ENCODE assay signal across 28 cellular contexts in genomic region chr4:162038112-162038511, GRCh38.
"Had no signal": no experiment of that assay in that cellular context is flagged by ENCODE, and none has a peak within 500 bp of the region (broad histone marks: within the 10 kb centered on the region; RNA-seq: fewer than 3 reads in every experiment).

No MANE protein-coding gene starts in this region.

- H3K4me3 Mint-ChIP-seq: natural killer cell; nephron; neural progenitor cell; stimulated activated effector memory CD8-positive, alpha-beta T cell treated with anti-CD3 and anti-CD28 coated beads, Interleukin-12 subunit alpha, Interleukin-12 subunit beta, amount 100 ng/mL, for 72 hours; stimulated activated naive B cell treated with anti-CD40 and anti-IgM and Interleukin-4, amounts not matched to agents 10 μg/mL and 1 μg/mL and 100 μg/mL, for 72 hours; stimulated activated naive CD8-positive, alpha-beta T cell treated with anti-CD3 and anti-CD28 coated beads, Interleukin-15, Interleukin-2, amounts not matched to agents 100 ng/mL and 50 ng/mL, for 24 hours had no signal

- H3K9ac ChIP-seq: neural progenitor cell, parathyroid adenoma had no signal

- DNase-seq: natural killer cell; occipital lobe; ovary; posterior cingulate gyrus; psoas muscle; right cardiac atrium; right lobe of liver; sigmoid colon; small intestine; stimulated activated CD4-positive, alpha-beta T cell treated with anti-CD3 and anti-CD28 coated beads, Interleukin-15, amount 100 ng/mL, for 24 hours; stimulated activated CD4-positive, alpha-beta T cell treated with anti-CD3 and anti-CD28 coated beads, Interleukin-2, amount 100 ng/mL, for 24 hours; stimulated activated CD4-positive, alpha-beta T cell treated with anti-CD3 and anti-CD28 coated beads, Interleukin-2, amount 100 ng/mL, for 48 hours; stimulated activated CD4-positive, alpha-beta T cell treated with anti-CD3 and anti-CD28 coated beads, Interleukin-4, amount 100 ng/mL, for 24 hours; stimulated activated naive B cell treated with anti-CD40 and anti-IgM and Interleukin-4, amounts not matched to agents 10 μg/mL and 1 μg/mL and 100 μg/mL, for 72 hours; stimulated activated naive CD4-positive, alpha-beta T cell treated with Interleukin-2 at 50 U/mL for 16 hours; stomach; thyroid gland; trophoblast cell; upper lobe of left lung had no signal

- H2AFZ ChIP-seq: neural progenitor cell, parathyroid adenoma had no signal

- H3K36me3 Mint-ChIP-seq: natural killer cell; neural progenitor cell; stimulated activated effector memory CD8-positive, alpha-beta T cell treated with anti-CD3 and anti-CD28 coated beads, Interleukin-12 subunit alpha, Interleukin-12 subunit beta, amount 100 ng/mL, for 72 hours; stimulated activated naive B cell treated with anti-CD40 and anti-IgM and Interleukin-4, amounts not matched to agents 10 μg/mL and 1 μg/mL and 100 μg/mL, for 72 hours had no signal

- H3K27me3 ChIP-seq: neural progenitor cell, ovary, right lobe of liver, sigmoid colon, stomach, thyroid gland, tibial nerve, upper lobe of left lung, vagina had no signal

- H3K4me2 ChIP-seq: neural progenitor cell had no signal

- H3K4me3 ChIP-seq: neural progenitor cell, ovary, psoas muscle, right lobe of liver, sigmoid colon, stomach, thoracic aorta, thyroid gland, tibial nerve, upper lobe of left lung, vagina had no signal

- H3K9me3 Mint-ChIP-seq: nephron; neural progenitor cell; stimulated activated naive B cell treated with anti-CD40 and anti-IgM and Interleukin-4, amounts not matched to agents 10 μg/mL and 1 μg/mL and 100 μg/mL, for 72 hours had no signal

- H3K79me2 ChIP-seq: parathyroid adenoma had no signal

- H3K27ac Mint-ChIP-seq: natural killer cell; nephron; neural progenitor cell; progenitor cell of endocrine pancreas; stimulated activated effector memory CD8-positive, alpha-beta T cell treated with anti-CD3 and anti-CD28 coated beads, Interleukin-12 subunit alpha, Interleukin-12 subunit beta, amount 100 ng/mL, for 72 hours; stimulated activated naive B cell treated with anti-CD40 and anti-IgM and Interleukin-4, amounts not matched to agents 10 μg/mL and 1 μg/mL and 100 μg/mL, for 72 hours; stimulated activated naive CD8-positive, alpha-beta T cell treated with anti-CD3 and anti-CD28 coated beads, Interleukin-15, Interleukin-2, amounts not matched to agents 100 ng/mL and 50 ng/mL, for 24 hours had no signal

- H3K27ac ChIP-seq: neural progenitor cell, ovary, parathyroid adenoma, psoas muscle, right lobe of liver, sigmoid colon, stomach, thoracic aorta, thyroid gland, tibial nerve, upper lobe of left lung, vagina had no signal

- ATAC-seq: natural killer cell; psoas muscle; right cardiac atrium; right lobe of liver; stimulated activated effector memory CD8-positive, alpha-beta T cell treated with anti-CD3 and anti-CD28 coated beads, Interleukin-12 subunit alpha, Interleukin-12 subunit beta, amount 100 ng/mL, for 72 hours; stimulated activated naive B cell treated with anti-CD40 and anti-IgM and Interleukin-4, amounts not matched to agents 10 μg/mL and 1 μg/mL and 100 μg/mL, for 72 hours had no signal

- H3K9me3 ChIP-seq: ovary, psoas muscle, right lobe of liver, sigmoid colon, stomach, thoracic aorta, thyroid gland, tibial nerve, upper lobe of left lung, vagina had no signal

- H3K4me1 ChIP-seq: neural progenitor cell, parathyroid adenoma, psoas muscle, right lobe of liver, sigmoid colon, stomach, thyroid gland, tibial nerve, upper lobe of left lung, vagina had no signal

- H3K4me1 Mint-ChIP-seq: natural killer cell; nephron; stimulated activated effector memory CD8-positive, alpha-beta T cell treated with anti-CD3 and anti-CD28 coated beads, Interleukin-12 subunit alpha, Interleukin-12 subunit beta, amount 100 ng/mL, for 72 hours; stimulated activated naive B cell treated with anti-CD40 and anti-IgM and Interleukin-4, amounts not matched to agents 10 μg/mL and 1 μg/mL and 100 μg/mL, for 72 hours had no signal

- H3K27me3 Mint-ChIP-seq: progenitor cell of endocrine pancreas; stimulated activated naive B cell treated with anti-CD40 and anti-IgM and Interleukin-4, amounts not matched to agents 10 μg/mL and 1 μg/mL and 100 μg/mL, for 72 hours; stimulated activated naive CD8-positive, alpha-beta T cell treated with anti-CD3 and anti-CD28 coated beads, Interleukin-15, Interleukin-2, amounts not matched to agents 100 ng/mL and 50 ng/mL, for 24 hours had no signal

- H3K36me3 ChIP-seq: neural progenitor cell, ovary, right lobe of liver, sigmoid colon, stomach, thoracic aorta, thyroid gland, tibial nerve, upper lobe of left lung, vagina had no signal
